ENCODE assay signal across 27 cellular contexts in the genomic region with DNA sequence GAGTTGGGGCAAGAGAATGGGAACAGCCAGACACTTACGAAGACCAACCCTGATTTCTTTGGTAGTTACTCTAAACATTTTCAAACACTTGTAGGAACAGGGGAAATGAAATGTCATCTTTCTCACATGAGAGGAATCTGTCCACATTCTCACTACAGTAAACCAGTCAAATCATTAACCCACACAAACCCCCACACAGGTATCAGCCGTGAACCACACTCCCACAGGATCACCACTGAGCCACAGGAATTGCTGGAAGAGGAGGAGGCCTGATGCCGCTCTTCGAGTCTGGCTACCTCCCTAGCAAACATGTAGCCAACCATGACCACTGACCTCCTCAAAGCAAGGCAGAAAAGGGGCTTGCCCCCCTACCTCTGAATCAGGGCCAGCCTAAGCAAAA. TPM values are rescaled to one million over a fixed set of nuclear protein-coding genes. Genes with fewer than 3 reads are reported as not detected.
DNase-seq lines count a peak whose midpoint lies in the region; ATAC-seq and TF ChIP-seq lines count a peak whose summit lies in the region.
"Had no signal": no experiment of that assay in that cellular context is flagged by ENCODE, and none has a peak within 500 bp of the region (broad histone marks: within the 10 kb centered on the region; RNA-seq: fewer than 3 reads in every experiment).

No MANE protein-coding gene starts in this region.

- H3K4me1 ChIP-seq in HEK293 (ENCODE audit: control insufficient read depth, insufficient read depth, low read length) (no peaks in the 10 kb centered on the region), gastrocnemius medialis (peaks cover 0 to 25% of the 10 kb centered on the region in 2 donors), ascending aorta (no peaks in the 10 kb centered on the region)

- no peak for ATAC-seq in gastrocnemius medialis
- ATAC-seq: GM12878 had no signal

- in situ Hi-C loops in gastrocnemius medialis (cut with MboI; ENCODE audit: low sequenced_read_pairs in 4 of 4), result loop anchor here in 2 of 4 donors (25.0 kb wide), 1 partner anchor 299 kb away; no protein-coding TSS in a partner anchor

- DNase-seq in amniotic epithelial cell (ENCODE audit: low read depth) (peak; percentile 13), kidney glomerular epithelial cell (lab: John Stamatoyannopoulos, UW) (peak; percentile 95), gastrocnemius medialis (no peak), COLO668 (lab: John Stamatoyannopoulos, UW; ENCODE audit: unreplicated experiment) (no peak), ascending aorta (ENCODE audit: low spot score in 2 of 2) (no peak), GM03348 (ENCODE audit: low spot score) (no peak)
- DNase-seq: AML-193; CD4-positive, alpha-beta T cell; COR-L47; HCEC 1CT; KBM-7; NCI-H1105 treated with DMSO at 0.1 percent for 48 hours; NCI-H146; NCI-H1930; NCI-H446 treated with DMSO at 0.1 percent for 48 hours; NCI-H526; NCI-H82; NK-92 treated with Interleukin-12 subunit alpha and Interleukin-12 subunit beta, amount 100 ng/mL, for 24 hours; SHP77 had no signal

- H3K9me3 ChIP-seq in HEK293 (ENCODE audit: control insufficient read depth, insufficient read depth, low read depth, low read length) (no peaks in the 10 kb centered on the region), gastrocnemius medialis (no peaks in the 10 kb centered on the region), ascending aorta (no peaks in the 10 kb centered on the region)
- H3K9me3 ChIP-seq: BLaER1 treated with 17β-estradiol and CSF1 and Interleukin-3, amounts not matched to agents 10 nM and 100 nM had no signal

- H3K27ac ChIP-seq in HEK293 (ENCODE audit: extremely low read depth, low read depth, low read length), result no peak overlapping the region
- H3K27ac ChIP-seq in gastrocnemius medialis, result peak overlapping the region; percentile 10 to 46 (median 44)
- H3K27ac ChIP-seq in ascending aorta, result no peak overlapping the region
- H3K27ac ChIP-seq: BLaER1 treated with 17β-estradiol and CSF1 and Interleukin-3, amounts not matched to agents 10 nM and 100 nM; RWPE1 had no signal

- H3K4me3 ChIP-seq in HEK293 (ENCODE audit: low read depth, low read length) (no peak overlapping the region), gastrocnemius medialis (no peak overlapping the region), ascending aorta (no peak overlapping the region)
- H3K4me3 ChIP-seq: BLaER1 treated with 17β-estradiol and CSF1 and Interleukin-3, amounts not matched to agents 10 nM and 100 nM; GM12878 had no signal

- intact Hi-C loops in gastrocnemius medialis (cut with DNase I; ENCODE audit: low total_unique reads) (loop anchor here (5.0 kb wide), 1 partner anchor 149 kb away; no protein-coding TSS in a partner anchor), ascending aorta (cut with DNase I) (no loop called here)

- POLR2A ChIA-PET in HEK293 (lab: Yijun Ruan, JAX), result no interaction called here

- H3K27me3 ChIP-seq in gastrocnemius medialis, result no peaks in the 10 kb centered on the region
- no peaks in the 10 kb centered on the region for H3K27me3 ChIP-seq in ascending aorta

- H3K36me3 ChIP-seq in HEK293 (ENCODE audit: control insufficient read depth in 2 of 2, insufficient read depth in 1 of 2, low read length in 2 of 2), result no peaks in the 10 kb centered on the region
- H3K36me3 ChIP-seq in gastrocnemius medialis, result no peaks in the 10 kb centered on the region
- no peaks in the 10 kb centered on the region for H3K36me3 ChIP-seq in ascending aorta
- H3K36me3 ChIP-seq: BLaER1 treated with 17β-estradiol and CSF1 and Interleukin-3, amounts not matched to agents 10 nM and 100 nM had no signal

- CTCF ChIA-PET in HEK293 (lab: Yijun Ruan, JAX), result interaction anchor here (0.6 to 1.1 kb wide), 3 partner anchors 9 to 940 kb away, joined by 3 to 4 read pairs (median 4); no protein-coding TSS in a partner anchor

- TF ChIP-seq CTCF in HEK293 (tag by site-specific recombination; IDR thresholded peaks at IDR 0.05) (no peak), gastrocnemius medialis (IDR thresholded peaks at IDR 0.05 in 4 of 5, conservative IDR thresholded peaks at IDR 0.05 in 1 of 5) (no peak), ascending aorta (IDR thresholded peaks at IDR 0.05) (no peak)

- no peak for TF ChIP-seq POLR2A in gastrocnemius medialis (IDR thresholded peaks at IDR 0.05)

TF ChIP-seq in HEK293, 187 proteins besides CTCF, POLR2A, EP300 and RAD21 (continues in another document):
- TF ChIP-seq, protein P1, sequence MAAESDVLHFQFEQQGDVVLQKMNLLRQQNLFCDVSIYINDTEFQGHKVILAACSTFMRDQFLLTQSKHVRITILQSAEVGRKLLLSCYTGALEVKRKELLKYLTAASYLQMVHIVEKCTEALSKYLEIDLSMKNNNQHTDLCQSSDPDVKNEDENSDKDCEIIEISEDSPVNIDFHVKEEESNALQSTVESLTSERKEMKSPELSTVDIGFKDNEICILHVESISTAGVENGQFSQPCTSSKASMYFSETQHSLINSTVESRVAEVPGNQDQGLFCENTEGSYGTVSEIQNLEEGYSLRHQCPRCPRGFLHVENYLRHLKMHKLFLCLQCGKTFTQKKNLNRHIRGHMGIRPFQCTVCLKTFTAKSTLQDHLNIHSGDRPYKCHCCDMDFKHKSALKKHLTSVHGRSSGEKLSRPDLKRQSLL (tag by site-specific recombination; IDR thresholded peaks at IDR 0.05), result no peak
- TF ChIP-seq, protein P2, sequence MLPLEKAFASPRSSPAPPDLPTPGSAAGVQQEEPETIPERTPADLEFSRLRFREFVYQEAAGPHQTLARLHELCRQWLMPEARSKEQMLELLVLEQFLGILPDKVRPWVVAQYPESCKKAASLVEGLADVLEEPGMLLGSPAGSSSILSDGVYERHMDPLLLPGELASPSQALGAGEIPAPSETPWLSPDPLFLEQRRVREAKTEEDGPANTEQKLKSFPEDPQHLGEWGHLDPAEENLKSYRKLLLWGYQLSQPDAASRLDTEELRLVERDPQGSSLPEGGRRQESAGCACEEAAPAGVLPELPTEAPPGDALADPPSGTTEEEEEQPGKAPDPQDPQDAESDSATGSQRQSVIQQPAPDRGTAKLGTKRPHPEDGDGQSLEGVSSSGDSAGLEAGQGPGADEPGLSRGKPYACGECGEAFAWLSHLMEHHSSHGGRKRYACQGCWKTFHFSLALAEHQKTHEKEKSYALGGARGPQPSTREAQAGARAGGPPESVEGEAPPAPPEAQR (tag by site-specific recombination; IDR thresholded peaks at IDR 0.05), result no peak
- peak; percentile 76 for TF ChIP-seq EGR2 (tag by site-specific recombination; IDR thresholded peaks at IDR 0.05; ENCODE audit: low read depth)
- TF ChIP-seq, protein P3, sequence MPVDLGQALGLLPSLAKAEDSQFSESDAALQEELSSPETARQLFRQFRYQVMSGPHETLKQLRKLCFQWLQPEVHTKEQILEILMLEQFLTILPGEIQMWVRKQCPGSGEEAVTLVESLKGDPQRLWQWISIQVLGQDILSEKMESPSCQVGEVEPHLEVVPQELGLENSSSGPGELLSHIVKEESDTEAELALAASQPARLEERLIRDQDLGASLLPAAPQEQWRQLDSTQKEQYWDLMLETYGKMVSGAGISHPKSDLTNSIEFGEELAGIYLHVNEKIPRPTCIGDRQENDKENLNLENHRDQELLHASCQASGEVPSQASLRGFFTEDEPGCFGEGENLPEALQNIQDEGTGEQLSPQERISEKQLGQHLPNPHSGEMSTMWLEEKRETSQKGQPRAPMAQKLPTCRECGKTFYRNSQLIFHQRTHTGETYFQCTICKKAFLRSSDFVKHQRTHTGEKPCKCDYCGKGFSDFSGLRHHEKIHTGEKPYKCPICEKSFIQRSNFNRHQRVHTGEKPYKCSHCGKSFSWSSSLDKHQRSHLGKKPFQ (tag by site-specific recombination; IDR thresholded peaks at IDR 0.05), result no peak
- TF ChIP-seq ZFHX2 (tag by site-specific recombination; conservative IDR thresholded peaks at IDR 0.05), result peak; percentile 62
- no peak for TF ChIP-seq TRIM28 (IDR thresholded peaks at IDR 0.05; ENCODE audit: borderline replicate concordance, low read length)
- TF ChIP-seq, protein P4, sequence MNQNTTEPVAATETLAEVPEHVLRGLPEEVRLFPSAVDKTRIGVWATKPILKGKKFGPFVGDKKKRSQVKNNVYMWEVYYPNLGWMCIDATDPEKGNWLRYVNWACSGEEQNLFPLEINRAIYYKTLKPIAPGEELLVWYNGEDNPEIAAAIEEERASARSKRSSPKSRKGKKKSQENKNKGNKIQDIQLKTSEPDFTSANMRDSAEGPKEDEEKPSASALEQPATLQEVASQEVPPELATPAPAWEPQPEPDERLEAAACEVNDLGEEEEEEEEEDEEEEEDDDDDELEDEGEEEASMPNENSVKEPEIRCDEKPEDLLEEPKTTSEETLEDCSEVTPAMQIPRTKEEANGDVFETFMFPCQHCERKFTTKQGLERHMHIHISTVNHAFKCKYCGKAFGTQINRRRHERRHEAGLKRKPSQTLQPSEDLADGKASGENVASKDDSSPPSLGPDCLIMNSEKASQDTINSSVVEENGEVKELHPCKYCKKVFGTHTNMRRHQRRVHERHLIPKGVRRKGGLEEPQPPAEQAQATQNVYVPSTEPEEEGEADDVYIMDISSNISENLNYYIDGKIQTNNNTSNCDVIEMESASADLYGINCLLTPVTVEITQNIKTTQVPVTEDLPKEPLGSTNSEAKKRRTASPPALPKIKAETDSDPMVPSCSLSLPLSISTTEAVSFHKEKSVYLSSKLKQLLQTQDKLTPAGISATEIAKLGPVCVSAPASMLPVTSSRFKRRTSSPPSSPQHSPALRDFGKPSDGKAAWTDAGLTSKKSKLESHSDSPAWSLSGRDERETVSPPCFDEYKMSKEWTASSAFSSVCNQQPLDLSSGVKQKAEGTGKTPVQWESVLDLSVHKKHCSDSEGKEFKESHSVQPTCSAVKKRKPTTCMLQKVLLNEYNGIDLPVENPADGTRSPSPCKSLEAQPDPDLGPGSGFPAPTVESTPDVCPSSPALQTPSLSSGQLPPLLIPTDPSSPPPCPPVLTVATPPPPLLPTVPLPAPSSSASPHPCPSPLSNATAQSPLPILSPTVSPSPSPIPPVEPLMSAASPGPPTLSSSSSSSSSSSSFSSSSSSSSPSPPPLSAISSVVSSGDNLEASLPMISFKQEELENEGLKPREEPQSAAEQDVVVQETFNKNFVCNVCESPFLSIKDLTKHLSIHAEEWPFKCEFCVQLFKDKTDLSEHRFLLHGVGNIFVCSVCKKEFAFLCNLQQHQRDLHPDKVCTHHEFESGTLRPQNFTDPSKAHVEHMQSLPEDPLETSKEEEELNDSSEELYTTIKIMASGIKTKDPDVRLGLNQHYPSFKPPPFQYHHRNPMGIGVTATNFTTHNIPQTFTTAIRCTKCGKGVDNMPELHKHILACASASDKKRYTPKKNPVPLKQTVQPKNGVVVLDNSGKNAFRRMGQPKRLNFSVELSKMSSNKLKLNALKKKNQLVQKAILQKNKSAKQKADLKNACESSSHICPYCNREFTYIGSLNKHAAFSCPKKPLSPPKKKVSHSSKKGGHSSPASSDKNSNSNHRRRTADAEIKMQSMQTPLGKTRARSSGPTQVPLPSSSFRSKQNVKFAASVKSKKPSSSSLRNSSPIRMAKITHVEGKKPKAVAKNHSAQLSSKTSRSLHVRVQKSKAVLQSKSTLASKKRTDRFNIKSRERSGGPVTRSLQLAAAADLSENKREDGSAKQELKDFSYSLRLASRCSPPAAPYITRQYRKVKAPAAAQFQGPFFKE (tag by site-specific recombination; IDR thresholded peaks at IDR 0.05; ENCODE audit: borderline replicate concordance), result no peak
- no peak for TF ChIP-seq ZNF791 (tag by site-specific recombination; IDR thresholded peaks at IDR 0.05)

RNA-seq across cellular contexts. Expression of a gene that starts 6.9 kb away (rescaled TPM):
- 10 to 100 TPM in 1 of 4 donors, 1 to 10 TPM in 3; 4.8 to 30.5 (median 7.2) TPM for total RNA-seq in gastrocnemius medialis
- total RNA-seq in ascending aorta, result 0.53 TPM
- total RNA-seq: CD4-positive, alpha-beta T cell; GM12878; H1; LHCN-M2; MCF 10A; SK-MEL-5 had no signal

Comparison
In these comparisons a context has a peak if more than half of its experiments do, and no peak if none do; other contexts are left out.
1. H3K27ac ChIP-seq: peak in gastrocnemius medialis (4 of 4); none in HEK293 (single experiment) and ascending aorta (0 of 2).
2. DNase-seq: peak in amniotic epithelial cell (single experiment) and kidney glomerular epithelial cell (single experiment); none in gastrocnemius medialis (0 of 2), COLO668 (single experiment), ascending aorta (0 of 2) and GM03348 (single experiment).